Comparison of ENCODE assay signal across 8 cellular contexts in the genomic region with DNA sequence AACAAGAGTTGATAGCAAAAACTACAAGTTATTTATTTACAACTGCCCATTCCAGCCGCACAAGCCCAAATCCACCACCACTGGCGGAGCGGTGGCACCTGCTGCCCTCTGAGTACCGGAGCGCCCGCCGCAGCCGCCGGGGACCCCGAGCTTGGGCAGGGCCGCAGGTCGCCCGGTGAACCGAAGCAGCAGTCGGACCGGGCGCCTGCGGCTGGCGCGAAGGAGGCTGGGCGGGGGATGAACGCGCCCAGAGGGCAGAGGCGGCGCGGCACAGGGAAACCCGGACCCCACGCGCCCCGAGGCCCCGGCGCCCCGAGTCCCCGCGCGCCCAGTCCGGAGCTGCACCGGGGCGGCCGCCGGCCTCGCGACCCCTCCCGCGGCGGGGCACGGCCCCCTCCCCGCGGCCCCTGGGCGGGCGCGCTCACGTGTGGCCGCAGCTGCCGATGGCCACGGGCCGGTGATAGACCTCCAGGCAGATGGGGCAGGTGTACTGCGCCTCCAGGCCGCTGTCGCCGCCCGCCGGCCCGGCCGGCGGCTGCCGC. TPM values are rescaled to one million over a fixed set of nuclear protein-coding genes. Genes with fewer than 3 reads are reported as not detected.
A peak's percentile ranks its signal among the peaks of the same experiment; 100 is the strongest.
DNase-seq lines count a peak whose midpoint lies in the region; ATAC-seq and TF ChIP-seq lines count a peak whose summit lies in the region.

No MANE protein-coding gene starts in this region.

- peak overlapping the region; percentile 51 for H3K9ac ChIP-seq in smooth muscle cell (ENCODE audit: low read depth)

- H3K27me3 ChIP-seq in BE2C (no peaks in the 10 kb centered on the region), iPS DF 6.9 (ENCODE audit: control insufficient read depth, insufficient read depth, low read length) (no peaks in the 10 kb centered on the region), smooth muscle cell (ENCODE audit: low read depth) (no peaks in the 10 kb centered on the region)

- no peak overlapping the region for H3K27ac ChIP-seq in iPS DF 6.9 (ENCODE audit: low read length)
- no peak overlapping the region for H3K27ac ChIP-seq in smooth muscle cell (ENCODE audit: low read depth)

- DNase-seq in BE2C = no peak
- DNase-seq in activated naive CD4-positive, alpha-beta T cell treated with anti-CD3 and anti-CD28 coated beads, Interleukin-2, amount 50 U/mL, for 72 hours (ENCODE audit: low spot score in 2 of 2) = no peak
- DNase-seq in iPS DF 6.9 (ENCODE audit: low read depth, low spot score) = no peak
- no peak for DNase-seq in smooth muscle cell (lab: John Stamatoyannopoulos, UW; ENCODE audit: unreplicated experiment)
- no peak for DNase-seq in effector CD4-positive, alpha-beta T cell
- DNase-seq in HK-2 (ENCODE audit: unreplicated experiment) = no peak

- peak overlapping the region; percentile 82 to 92 for H3K27ac Mint-ChIP-seq in activated naive CD4-positive, alpha-beta T cell treated with anti-CD3 and anti-CD28 coated beads, Interleukin-2, amount 50 U/mL, for 72 hours

- peak overlapping the region; percentile 82 for H3K4me3 ChIP-seq in BE2C (ENCODE audit: low read depth, low read length)
- peak overlapping the region; percentile 82 for H3K4me3 ChIP-seq in iPS DF 6.9 (ENCODE audit: low read length)
- H3K4me3 ChIP-seq in smooth muscle cell = peak overlapping the region; percentile 100

- H3K36me3 ChIP-seq in BE2C = peaks cover 5% of the 10 kb centered on the region
- no peaks in the 10 kb centered on the region; the same call in 1 of the 2 replicates for H3K36me3 ChIP-seq in iPS DF 6.9 (ENCODE audit: control insufficient read depth, insufficient read depth, low read length)
- H3K36me3 ChIP-seq in smooth muscle cell (ENCODE audit: low read depth) = no peaks in the 10 kb centered on the region

- TF ChIP-seq CTCF in BE2C (IDR thresholded peaks at IDR 0.05; ENCODE audit: low read depth, low read length) = no peak
- TF ChIP-seq CTCF in smooth muscle cell (IDR thresholded peaks at IDR 0.05; ENCODE audit: borderline replicate concordance, insufficient read depth, poor library complexity, severe bottlenecking) = no peak

- peaks cover 15% of the 10 kb centered on the region in 2 donors for H3K36me3 Mint-ChIP-seq in activated naive CD4-positive, alpha-beta T cell treated with anti-CD3 and anti-CD28 coated beads, Interleukin-2, amount 50 U/mL, for 72 hours

- no peaks in the 10 kb centered on the region for H3K9me3 Mint-ChIP-seq in activated naive CD4-positive, alpha-beta T cell treated with anti-CD3 and anti-CD28 coated beads, Interleukin-2, amount 50 U/mL, for 72 hours

- H3K9me3 ChIP-seq in BE2C (no peaks in the 10 kb centered on the region), iPS DF 6.9 (ENCODE audit: control insufficient read depth, insufficient read depth, low read length) (no peaks in the 10 kb centered on the region), smooth muscle cell (replicated peaks; ENCODE audit: low read depth) (no peaks in the 10 kb centered on the region)

- no peaks in the 10 kb centered on the region for H4K20me1 ChIP-seq in smooth muscle cell (ENCODE audit: low read depth)

- H3K4me1 ChIP-seq in BE2C (no peaks in the 10 kb centered on the region), iPS DF 6.9 (ENCODE audit: control insufficient read depth, insufficient read depth, low read length) (no peaks in the 10 kb centered on the region; the same call in 1 of the 2 replicates), smooth muscle cell (ENCODE audit: low read depth) (peaks cover 7% of the 10 kb centered on the region)

- peak overlapping the region; percentile 100 for H3K4me2 ChIP-seq in smooth muscle cell

- no CpG with 5 or more reads among the region's 67 CpGs for WGBS in iPS DF 6.9 (ENCODE audit: insufficient coverage, insufficient read length)
- 4% methylated on average over 38 of the region's 67 CpGs for WGBS in smooth muscle cell (ENCODE audit: low lambda C conversion rate)

- H2AFZ ChIP-seq in smooth muscle cell (ENCODE audit: low read depth) = peak overlapping the region; percentile 58

- H3F3A ChIP-seq in smooth muscle cell (ENCODE audit: low read depth) = no peaks in the 10 kb centered on the region

- ATAC-seq in GM19324 (IDR thresholded peaks at IDR 0.05; ENCODE audit: low FRiP score, unreplicated experiment) (peak; percentile 16), HG03460 (IDR thresholded peaks at IDR 0.05; ENCODE audit: unreplicated experiment) (peak; percentile 7)
- peak in 1 of 2 donors; percentile 3 for ATAC-seq in activated naive CD4-positive, alpha-beta T cell treated with anti-CD3 and anti-CD28 coated beads, Interleukin-2, amount 50 U/mL, for 72 hours

- H3K79me2 ChIP-seq in smooth muscle cell (ENCODE audit: low read depth) = peaks cover 30% of the 10 kb centered on the region

RNA-seq across cellular contexts. Expression of a gene that starts 0.4 kb away (rescaled TPM):
- 54.7 TPM for polyA plus RNA-seq in BE2C (2012; ENCODE audit: insufficient read depth, insufficient read length, low read depth)
- 10 to 100 TPM; 47.5 to 82.5 TPM for total RNA-seq in activated naive CD4-positive, alpha-beta T cell treated with anti-CD3 and anti-CD28 coated beads, Interleukin-2, amount 50 U/mL, for 72 hours
- 6.5 and 10.1 TPM in 2 replicates for total RNA-seq in smooth muscle cell
- 16.2 and 17.3 TPM in 2 replicates for polyA plus RNA-seq in smooth muscle cell

RNA-seq across cellular contexts. Expression of a gene that starts 0.5 kb away (rescaled TPM):
- polyA plus RNA-seq in BE2C (2012; ENCODE audit: insufficient read depth, insufficient read length, low read depth) = 159 TPM
- total RNA-seq in activated naive CD4-positive, alpha-beta T cell treated with anti-CD3 and anti-CD28 coated beads, Interleukin-2, amount 50 U/mL, for 72 hours = 10 to 100 TPM; 32.2 to 35.5 TPM
- 5.8 and 6.6 TPM in 2 replicates for total RNA-seq in smooth muscle cell
- 16.4 and 21.3 TPM in 2 replicates for polyA plus RNA-seq in smooth muscle cell

RNA-seq across cellular contexts. Expression of a gene that starts 19.5 kb away (rescaled TPM):
- polyA plus RNA-seq in BE2C (2012; ENCODE audit: insufficient read depth, insufficient read length, low read depth) = 2.9 TPM
- total RNA-seq in activated naive CD4-positive, alpha-beta T cell treated with anti-CD3 and anti-CD28 coated beads, Interleukin-2, amount 50 U/mL, for 72 hours = 1 to 10 TPM; 5.4 to 6.4 TPM
- 0.22 and 0.81 TPM in 2 replicates for total RNA-seq in smooth muscle cell
- 1.4 and 3.3 TPM in 2 replicates for polyA plus RNA-seq in smooth muscle cell

RNA-seq across cellular contexts. Expression of a gene that starts 42.9 kb away (rescaled TPM):
- polyA plus RNA-seq in BE2C (2012; ENCODE audit: insufficient read depth, insufficient read length, low read depth) = 80.6 TPM
- total RNA-seq in activated naive CD4-positive, alpha-beta T cell treated with anti-CD3 and anti-CD28 coated beads, Interleukin-2, amount 50 U/mL, for 72 hours = 10 to 100 TPM; 91.6 to 96.1 TPM
- total RNA-seq in smooth muscle cell = 25.7 and 46.1 TPM in 2 replicates
- 85.9 and 113 TPM in 2 replicates for polyA plus RNA-seq in smooth muscle cell

RNA-seq across cellular contexts. Expression of a gene that starts 55.0 kb away (rescaled TPM):
- 154 TPM for polyA plus RNA-seq in BE2C (2012; ENCODE audit: insufficient read depth, insufficient read length, low read depth)
- total RNA-seq in activated naive CD4-positive, alpha-beta T cell treated with anti-CD3 and anti-CD28 coated beads, Interleukin-2, amount 50 U/mL, for 72 hours = 100 to 1,000 TPM; 112 to 267 TPM
- 158 and 181 TPM in 2 replicates for total RNA-seq in smooth muscle cell
- polyA plus RNA-seq in smooth muscle cell = 388 and 490 TPM in 2 replicates
